In the genomic region with DNA sequence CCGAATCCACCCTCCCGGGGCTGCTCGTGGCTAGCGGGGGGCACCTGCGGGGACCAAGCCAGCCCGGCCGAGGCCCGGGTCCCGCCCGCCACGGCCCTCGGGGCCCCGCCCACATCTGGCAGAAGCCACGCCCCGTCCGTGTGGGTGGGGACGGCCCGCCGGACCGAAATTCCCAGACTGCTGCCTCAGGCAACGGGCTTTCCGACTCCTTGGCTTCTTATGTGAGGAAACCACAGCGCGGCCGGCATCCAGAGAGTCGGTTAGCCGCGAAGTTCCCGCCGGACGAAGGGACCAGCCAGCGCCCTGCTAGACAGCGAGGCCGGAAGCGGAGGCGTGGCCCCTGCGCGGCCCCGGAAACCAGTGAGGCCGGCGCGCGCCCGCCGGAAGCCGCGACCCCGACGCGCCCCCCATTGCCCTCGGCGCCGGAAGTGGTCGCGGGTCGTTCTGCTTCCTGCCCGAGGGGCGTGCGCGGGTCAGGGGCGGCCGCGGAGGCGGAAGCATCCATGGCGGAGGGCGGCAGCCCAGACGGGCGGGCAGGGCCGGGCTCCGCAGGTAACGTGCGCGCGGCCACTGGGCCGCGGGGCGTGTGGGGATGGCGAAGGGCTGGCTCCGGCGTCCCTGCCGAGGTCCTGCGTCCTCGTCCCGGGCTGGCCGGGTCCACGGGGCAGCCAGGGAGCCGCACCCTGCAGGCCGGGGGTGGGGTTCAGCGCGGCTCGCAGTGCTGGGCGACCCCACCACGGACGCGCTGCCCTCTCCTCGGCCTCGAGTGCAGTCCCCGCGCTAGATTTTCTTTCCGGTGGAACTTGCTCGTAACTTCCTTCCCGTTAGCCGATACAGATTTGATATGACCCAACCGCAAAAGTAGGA, we compare ENCODE assay signal across 8 cellular contexts. TPM values are rescaled to one million over a fixed set of nuclear protein-coding genes. Genes with fewer than 3 reads are reported as not detected.
A peak's percentile ranks its signal among the peaks of the same experiment; 100 is the strongest.
DNase-seq lines count a peak whose midpoint lies in the region; ATAC-seq, FAIRE-seq and TF ChIP-seq lines count a peak whose summit lies in the region.

A gene with protein sequence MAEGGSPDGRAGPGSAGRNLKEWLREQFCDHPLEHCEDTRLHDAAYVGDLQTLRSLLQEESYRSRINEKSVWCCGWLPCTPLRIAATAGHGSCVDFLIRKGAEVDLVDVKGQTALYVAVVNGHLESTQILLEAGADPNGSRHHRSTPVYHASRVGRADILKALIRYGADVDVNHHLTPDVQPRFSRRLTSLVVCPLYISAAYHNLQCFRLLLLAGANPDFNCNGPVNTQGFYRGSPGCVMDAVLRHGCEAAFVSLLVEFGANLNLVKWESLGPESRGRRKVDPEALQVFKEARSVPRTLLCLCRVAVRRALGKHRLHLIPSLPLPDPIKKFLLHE (plus strand): TSS at position 360 of the 867 bp plus-strand sequence. CDS start 144 bp downstream, at position 504.

- TF ChIP-seq EP300 in upper lobe of left lung (IDR thresholded peaks at IDR 0.05): no peak

- H3K4me2 ChIP-seq in SU-DHL-6 (ENCODE audit: low read depth, low read length, poor library complexity, severe bottlenecking): peak within 1 kb of the TSS; percentile 55

- H3K9ac ChIP-seq in SU-DHL-6 (ENCODE audit: low read length): peak within 1 kb of the TSS; percentile 97

- peak; percentile 39; the same call in 1 of the 2 replicates for TF ChIP-seq POLR2A in H54 (IDR thresholded peaks at IDR 0.05; ENCODE audit: low read depth, low read length)
- TF ChIP-seq POLR2A in upper lobe of left lung (IDR thresholded peaks at IDR 0.05): peak in 2 of 4 donors; percentile 53 to 74

- WGBS in upper lobe of left lung, 2 donors: 0% methylated on average over 2 to 52 of the region's 104 CpGs

- peak within 1 kb of the TSS; percentile 89 for H3K4me3 Mint-ChIP-seq in activated naive CD8-positive, alpha-beta T cell treated with anti-CD3 and anti-CD28 coated beads, Interleukin-2, amount 10 ng/mL, durations not matched to agents 7 days and 5 days

- ATAC-seq in activated naive CD8-positive, alpha-beta T cell treated with anti-CD3 and anti-CD28 coated beads, Interleukin-2, amount 10 ng/mL, durations not matched to agents 7 days and 5 days (ENCODE audit: low read depth): peak; percentile 80
- peak; percentile 87 to 92 for ATAC-seq in upper lobe of left lung (ENCODE audit: low FRiP score in 2 of 2)

- FAIRE-seq in H54 (lab: Jason Lieb, UNC): no peak

- H3K27me3 ChIP-seq in SU-DHL-6 (ENCODE audit: low read length) (no peaks in the 10 kb centered on the region), cardiac muscle cell (no peaks in the 10 kb centered on the region), upper lobe of left lung (no peaks in the 10 kb centered on the region)

- peaks cover 2% of the 10 kb centered on the region for H3K27me3 Mint-ChIP-seq in activated naive CD8-positive, alpha-beta T cell treated with anti-CD3 and anti-CD28 coated beads, Interleukin-2, amount 10 ng/mL, durations not matched to agents 7 days and 5 days

- H3K79me2 ChIP-seq in SU-DHL-6 (ENCODE audit: insufficient read depth, low read length): peaks cover 48% of the 10 kb centered on the region

- peak within 1 kb of the TSS; percentile 68 for H2AFZ ChIP-seq in SU-DHL-6 (ENCODE audit: low read depth, low read length, severe bottlenecking)

- TF ChIP-seq CTCF in SU-DHL-6 (IDR thresholded peaks at IDR 0.05; ENCODE audit: insufficient read depth, low read length, poor library complexity, severe bottlenecking) (no peak), cardiac muscle cell (IDR thresholded peaks at IDR 0.05; ENCODE audit: low read depth, low read length) (no peak), upper lobe of left lung (IDR thresholded peaks at IDR 0.05) (no peak)

- H3K9me2 ChIP-seq in SU-DHL-6 (replicated peaks; ENCODE audit: insufficient read depth, low read length): no peaks in the 10 kb centered on the region

- peak within 1 kb of the TSS; percentile 86 for H3K27ac Mint-ChIP-seq in activated naive CD8-positive, alpha-beta T cell treated with anti-CD3 and anti-CD28 coated beads, Interleukin-2, amount 10 ng/mL, durations not matched to agents 7 days and 5 days

- intact Hi-C loops in posterior cingulate gyrus (cut with DNase I): no loop called here

- H3K36me3 ChIP-seq in SU-DHL-6 (ENCODE audit: low read length): no peaks in the 10 kb centered on the region
- no peaks in the 10 kb centered on the region for H3K36me3 ChIP-seq in cardiac muscle cell
- peaks cover 0 to 4% (median 0%) of the 10 kb centered on the region in 4 donors for H3K36me3 ChIP-seq in upper lobe of left lung

- H3K4me3 ChIP-seq in SU-DHL-6 (ENCODE audit: insufficient read depth, low read length, poor library complexity, severe bottlenecking): peak within 1 kb of the TSS; percentile 67
- H3K4me3 ChIP-seq in cardiac muscle cell: peak within 1 kb of the TSS; percentile 89
- H3K4me3 ChIP-seq in upper lobe of left lung: peak within 1 kb of the TSS; percentile 36 to 96 (median 79)

- no peaks in the 10 kb centered on the region for H3K9me3 Mint-ChIP-seq in activated naive CD8-positive, alpha-beta T cell treated with anti-CD3 and anti-CD28 coated beads, Interleukin-2, amount 10 ng/mL, durations not matched to agents 7 days and 5 days

- no peaks in the 10 kb centered on the region for H3K9me3 ChIP-seq in SU-DHL-6 (ENCODE audit: insufficient read depth, low read length)
- no peaks in the 10 kb centered on the region for H3K9me3 ChIP-seq in cardiac muscle cell (ENCODE audit: low read depth)
- no peaks in the 10 kb centered on the region for H3K9me3 ChIP-seq in upper lobe of left lung

- DNase-seq in GM03348 (ENCODE audit: low spot score): peak; percentile 94
- DNase-seq in H54 (ENCODE audit: insufficient read length, low spot score): peak; percentile 69
- DNase-seq in LoVo (ENCODE audit: low spot score): peak; percentile 69
- peak; percentile 94 for DNase-seq in activated naive CD8-positive, alpha-beta T cell treated with anti-CD3 and anti-CD28 coated beads, Interleukin-2, amount 10 ng/mL, durations not matched to agents 7 days and 5 days
- DNase-seq in cardiac muscle cell (ENCODE audit: low read depth in 1 of 2, low spot score in 1 of 2): peak; percentile 89 to 91
- peak; percentile 52 to 96 (median 70) for DNase-seq in posterior cingulate gyrus
- DNase-seq in upper lobe of left lung: peak; percentile 68 to 95

- H3K36me3 Mint-ChIP-seq in activated naive CD8-positive, alpha-beta T cell treated with anti-CD3 and anti-CD28 coated beads, Interleukin-2, amount 10 ng/mL, durations not matched to agents 7 days and 5 days: peaks cover 12% of the 10 kb centered on the region

- POLR2A ChIA-PET in activated naive CD8-positive, alpha-beta T cell treated with anti-CD3 and anti-CD28 coated beads, Interleukin-2, amount 10 ng/mL, durations not matched to agents 7 days and 5 days (lab: Charles Lee): interaction anchor here (0.9 to 1.0 kb wide), 2 partner anchors 12 to 21 kb away, joined by 3 read pairs; no protein-coding TSS in a partner anchor

- 0 out of 2 replicates have a peak, but pooled peaks cover 3% of the 10 kb centered on the region for H3F3A ChIP-seq in SU-DHL-6 (ENCODE audit: insufficient read depth)

- H3K27ac ChIP-seq in SU-DHL-6 (ENCODE audit: low read depth, low read length) (peak within 1 kb of the TSS; percentile 77), cardiac muscle cell (peak within 1 kb of the TSS; percentile 84), upper lobe of left lung (peak within 1 kb of the TSS; percentile 90 to 95 (median 93))

- H3K4me1 Mint-ChIP-seq in activated naive CD8-positive, alpha-beta T cell treated with anti-CD3 and anti-CD28 coated beads, Interleukin-2, amount 10 ng/mL, durations not matched to agents 7 days and 5 days: peaks cover 29% of the 10 kb centered on the region

- H3K4me1 ChIP-seq in cardiac muscle cell (ENCODE audit: low read depth) (peaks cover 13% of the 10 kb centered on the region), upper lobe of left lung (peaks cover 16 to 29% (median 27%) of the 10 kb centered on the region in 4 donors)

- 0 out of 2 replicates have a peak, but pooled peaks cover under 1% of the 10 kb centered on the region for H4K20me1 ChIP-seq in SU-DHL-6 (ENCODE audit: low read depth, low read length)

RNA-seq across cellular contexts. Expression of the gene that starts here (rescaled TPM):
- total RNA-seq in activated naive CD8-positive, alpha-beta T cell treated with anti-CD3 and anti-CD28 coated beads, Interleukin-2, amount 10 ng/mL, durations not matched to agents 7 days and 5 days: 10 to 100 TPM; 32.1 to 34.3 TPM
- total RNA-seq in cardiac muscle cell (15.6 and 16.7 TPM in 2 replicates), upper lobe of left lung (10 to 100 TPM; 12.7 to 29.4 (median 24.3) TPM)
- 16.7 and 25.6 TPM in 2 replicates for polyA plus RNA-seq in cardiac muscle cell

Comparison
In these comparisons a context has a peak if more than half of its experiments do, and no peak if none do; other contexts are left out.
1. Peak in every context shown above with its lines: DNase-seq, ATAC-seq, H3K4me3 ChIP-seq and H3K27ac ChIP-seq.